Comparison of ENCODE assay signal across 1 cellular context in genomic region chr3:37935290-37935668, GRCh38.
TF ChIP-seq lines count a peak whose summit lies in the region.

No MANE protein-coding gene starts in this region.

TF ChIP-seq in HepG2, 621 proteins besides CTCF, POLR2A, EP300 and RAD21 (continued from another document and continues in another):
- TF ChIP-seq HNF1B (CRISPR knock-in tag; IDR thresholded peaks at IDR 0.05) = peak; percentile 51; the same call in 1 of the 2 replicates
- no peak for TF ChIP-seq MZF1 (CRISPR knock-in tag; IDR thresholded peaks at IDR 0.05; ENCODE audit: borderline replicate concordance)
- TF ChIP-seq BCL6 (CRISPR knock-in tag; IDR thresholded peaks at IDR 0.05) = 0 out of 2 replicates have a peak, but pooled peaks have one; percentile 19
- TF ChIP-seq RXRB (CRISPR knock-in tag; IDR thresholded peaks at IDR 0.05; ENCODE audit: borderline replicate concordance) = peak; percentile 62; the same call in 1 of the 2 replicates
- TF ChIP-seq TRIM24 (CRISPR knock-in tag; IDR thresholded peaks at IDR 0.05) = no peak
- TF ChIP-seq TRIM22 (IDR thresholded peaks at IDR 0.05) = no peak
- 0 out of 2 replicates have a peak, but pooled peaks have one; percentile 2 for TF ChIP-seq SNAI1 (CRISPR knock-in tag; IDR thresholded peaks at IDR 0.05; ENCODE audit: borderline replicate concordance)
- no peak for TF ChIP-seq TCF7 (IDR thresholded peaks at IDR 0.05; ENCODE audit: low read depth)
- no peak for TF ChIP-seq CHCHD3 (CRISPR knock-in tag; IDR thresholded peaks at IDR 0.05)
- TF ChIP-seq PAXIP1 (CRISPR knock-in tag; conservative IDR thresholded peaks at IDR 0.05) = peak; percentile 63
- TF ChIP-seq SUZ12 (IDR thresholded peaks at IDR 0.05; ENCODE audit: low read depth, low read length) = no peak
- no peak for TF ChIP-seq ZNF644 (CRISPR knock-in tag; IDR thresholded peaks at IDR 0.05; ENCODE audit: low read depth)
- no peak for TF ChIP-seq CHD2 (IDR thresholded peaks at IDR 0.05; ENCODE audit: low read depth, low read length)
- no peak for TF ChIP-seq EEA1 (CRISPR knock-in tag; IDR thresholded peaks at IDR 0.05; ENCODE audit: borderline replicate concordance)
- TF ChIP-seq NFYB (CRISPR knock-in tag; IDR thresholded peaks at IDR 0.05) = no peak
- TF ChIP-seq SOX13 (IDR thresholded peaks at IDR 0.05) = no peak
- peak in 1 of 2 experiments; percentile 83; a peak in 2 of 4 replicates for TF ChIP-seq SOX13 (CRISPR knock-in tag; conservative IDR thresholded peaks at IDR 0.05 in 1 of 2, IDR thresholded peaks at IDR 0.05 in 1 of 2)
- peak; percentile 92; the same call in 1 of the 2 replicates for TF ChIP-seq SOX5 (CRISPR knock-in tag; IDR thresholded peaks at IDR 0.05; ENCODE audit: borderline replicate concordance)
- TF ChIP-seq SATB2 (CRISPR knock-in tag; IDR thresholded peaks at IDR 0.05) = no peak
- TF ChIP-seq ATM (IDR thresholded peaks at IDR 0.05; ENCODE audit: borderline replicate concordance) = no peak
- TF ChIP-seq CREB1 (IDR thresholded peaks at IDR 0.05) = no peak
- TF ChIP-seq CREB1 (CRISPR knock-in tag; IDR thresholded peaks at IDR 0.05) = no peak
- TF ChIP-seq ZHX2 (IDR thresholded peaks at IDR 0.05; ENCODE audit: low read depth) = no peak
- no peak for TF ChIP-seq ZHX2 (CRISPR knock-in tag; IDR thresholded peaks at IDR 0.05; ENCODE audit: borderline replicate concordance)
- TF ChIP-seq HNF1A (IDR thresholded peaks at IDR 0.05; ENCODE audit: low read depth) = peak; percentile 88
- TF ChIP-seq HNF1A (CRISPR knock-in tag; IDR thresholded peaks at IDR 0.05; ENCODE audit: borderline replicate concordance) = no peak; the same call in 1 of the 2 replicates
- no peak for TF ChIP-seq ISX (CRISPR knock-in tag; conservative IDR thresholded peaks at IDR 0.05)
- TF ChIP-seq ZNF639 (CRISPR knock-in tag; conservative IDR thresholded peaks at IDR 0.05) = no peak
- no peak for TF ChIP-seq NFYC (CRISPR knock-in tag; IDR thresholded peaks at IDR 0.05)
- TF ChIP-seq KDM4B (CRISPR knock-in tag; IDR thresholded peaks at IDR 0.05) = no peak
- no peak for TF ChIP-seq ZNF775 (CRISPR knock-in tag; IDR thresholded peaks at IDR 0.05; ENCODE audit: borderline replicate concordance)
- TF ChIP-seq ZNF512B (CRISPR knock-in tag; IDR thresholded peaks at IDR 0.05; ENCODE audit: borderline replicate concordance) = no peak
- TF ChIP-seq ZNF674 (CRISPR knock-in tag; IDR thresholded peaks at IDR 0.05; ENCODE audit: low read depth) = no peak
- TF ChIP-seq MYC (CRISPR knock-in tag; IDR thresholded peaks at IDR 0.05; ENCODE audit: borderline replicate concordance) = no peak
- no peak for TF ChIP-seq ZMYM3 (CRISPR knock-in tag; IDR thresholded peaks at IDR 0.05)
- TF ChIP-seq ZSCAN22 (CRISPR knock-in tag; IDR thresholded peaks at IDR 0.05) = no peak
- TF ChIP-seq KDM6A (CRISPR knock-in tag; IDR thresholded peaks at IDR 0.05; ENCODE audit: low read depth) = no peak
- peak; percentile 15; the same call in 1 of the 2 replicates for TF ChIP-seq POLR2AphosphoS5 (IDR thresholded peaks at IDR 0.05; ENCODE audit: low read depth, low read length)
- no peak for TF ChIP-seq ZBTB38 (CRISPR knock-in tag; IDR thresholded peaks at IDR 0.05)
- TF ChIP-seq ZNF136 (CRISPR knock-in tag; IDR thresholded peaks at IDR 0.05; ENCODE audit: low read depth) = no peak
- no peak for TF ChIP-seq ZNF552 (CRISPR knock-in tag; IDR thresholded peaks at IDR 0.05; ENCODE audit: borderline replicate concordance)
- TF ChIP-seq MAF1 (CRISPR knock-in tag; IDR thresholded peaks at IDR 0.05; ENCODE audit: borderline replicate concordance) = no peak
- TF ChIP-seq HNF4A (CRISPR knock-in tag; IDR thresholded peaks at IDR 0.05) = no peak
- no peak for TF ChIP-seq FOXP1 (IDR thresholded peaks at IDR 0.05)
- peak; percentile 17; the same call in 1 of the 2 replicates for TF ChIP-seq FOXP1 (CRISPR knock-in tag; IDR thresholded peaks at IDR 0.05)
- TF ChIP-seq ETV5 (CRISPR knock-in tag; IDR thresholded peaks at IDR 0.05; ENCODE audit: borderline replicate concordance) = peak; percentile 45; the same call in 1 of the 2 replicates
- TF ChIP-seq ZNF143 (CRISPR knock-in tag; IDR thresholded peaks at IDR 0.05) = no peak
